ENCODE assay signal across 8 cellular contexts in genomic region chr5:33435893-33436490, GRCh38. TPM values are rescaled to one million over a fixed set of nuclear protein-coding genes. Genes with fewer than 3 reads are reported as not detected.
DNase-seq lines count a peak whose midpoint lies in the region; ATAC-seq and TF ChIP-seq lines count a peak whose summit lies in the region.
"Not testable (repeated sequence)": the region's sequence is repeated elsewhere in the genome, so short reads cannot be mapped to it uniquely, and the experiment has no call there.

No MANE protein-coding gene starts in this region.

- TF ChIP-seq CTCF in LNCAP (IDR thresholded peaks at IDR 0.05) (peak; percentile 74), Panc1 (IDR thresholded peaks at IDR 0.05) (peak; percentile 88), esophagus squamous epithelium (IDR thresholded peaks at IDR 0.05) (peak; percentile 20 to 81 (median 73))

- CTCF ChIA-PET in Panc1 (lab: Charles Lee) = interaction anchor here (0.6 to 0.9 kb wide), 2 partner anchors 499 to 744 kb away, joined by 3 read pairs; no protein-coding TSS in a partner anchor

- POLR2A ChIA-PET in Panc1 (lab: Charles Lee) = interaction anchor here (0.6 kb wide), 1 partner anchor 9 kb away, joined by 3 read pairs; no protein-coding TSS in a partner anchor

- ATAC-seq in Panc1 = peak; percentile 57; the same call in 1 of the 2 replicates
- peak in 1 of 2 donors; percentile 22 for ATAC-seq in natural killer cell treated with Interleukin-12 subunit alpha and Interleukin-12 subunit beta and Interleukin-15 and Interleukin-18, amount 100 ng/mL, for 72 hours

- H3K4me3 ChIP-seq in HAP-1; Panc1 (ENCODE audit: low read depth in 2 of 2, low read length in 2 of 2); esophagus squamous epithelium: not testable (repeated sequence)

- in situ Hi-C loops in HAP-1 (cut with MboI; ENCODE audit: low sequenced_read_pairs) = loop anchor here (10.0 kb wide), 1 partner anchor 499 kb away; the partner anchor contains the start of gene RXFP3
- in situ Hi-C loops in Panc1 (cut with HindIII; ENCODE audit: low pct_unique_long_range_greater_than_20kb, low sequenced_read_pairs) = not testable (repeated sequence)

- H3K4me1 Mint-ChIP-seq in natural killer cell treated with Interleukin-12 subunit alpha and Interleukin-12 subunit beta and Interleukin-15 and Interleukin-18, amount 100 ng/mL, for 72 hours (ENCODE audit: low read depth in 2 of 2) = peaks cover 8 to 12% of the 10 kb centered on the region in 2 donors

- H3K9me3 Mint-ChIP-seq in natural killer cell treated with Interleukin-12 subunit alpha and Interleukin-12 subunit beta and Interleukin-15 and Interleukin-18, amount 100 ng/mL, for 72 hours = not testable (repeated sequence)

- H3K4me1 ChIP-seq in HAP-1 (peaks cover 10% of the 10 kb centered on the region), esophagus squamous epithelium (peaks cover 0 to 19% (median 6%) of the 10 kb centered on the region in 3 donors)
- not testable (repeated sequence) for H3K4me1 ChIP-seq in Panc1 (ENCODE audit: control insufficient read depth, insufficient read depth, low read length)

- not testable (repeated sequence) for H3K27me3 Mint-ChIP-seq in natural killer cell treated with Interleukin-12 subunit alpha and Interleukin-12 subunit beta and Interleukin-15 and Interleukin-18, amount 100 ng/mL, for 72 hours

- DNase-seq in GM03348 (ENCODE audit: low spot score) (peak; percentile 76), HAP-1 (ENCODE audit: low spot score in 2 of 2) (peak; percentile 78 to 81), Panc1 (ENCODE audit: low read depth, low spot score) (peak; percentile 69), stromal cell of bone marrow (ENCODE audit: low read depth) (peak; percentile 63)
- peak; percentile 51 for DNase-seq in activated T-cell treated with anti-CD3 and anti-CD28 coated beads, Interleukin-2, amount 50 U/mL, for 1 hour
- not testable (repeated sequence) for DNase-seq in esophagus squamous epithelium (lab: John Stamatoyannopoulos, UW)
- peak; percentile 64 for DNase-seq in natural killer cell treated with Interleukin-12 subunit alpha and Interleukin-12 subunit beta and Interleukin-15 and Interleukin-18, amount 100 ng/mL, for 72 hours (ENCODE audit: low spot score)

- TF ChIP-seq POLR2A in esophagus squamous epithelium (IDR thresholded peaks at IDR 0.05) = not testable (repeated sequence)

- H3K36me3 Mint-ChIP-seq in natural killer cell treated with Interleukin-12 subunit alpha and Interleukin-12 subunit beta and Interleukin-15 and Interleukin-18, amount 100 ng/mL, for 72 hours = not testable (repeated sequence)

- not testable (repeated sequence) for H3K27me3 ChIP-seq in HAP-1 (ENCODE audit: low read depth); Panc1 (ENCODE audit: control insufficient read depth, insufficient read depth, low read length); esophagus squamous epithelium

- WGBS in esophagus squamous epithelium, 2 donors = 16 to 20% methylated on average over 5 of the region's 5 CpGs

- not testable (repeated sequence) for H3K4me3 Mint-ChIP-seq in natural killer cell treated with Interleukin-12 subunit alpha and Interleukin-12 subunit beta and Interleukin-15 and Interleukin-18, amount 100 ng/mL, for 72 hours

- not testable (repeated sequence) for H3K9me3 ChIP-seq in HAP-1; Panc1 (ENCODE audit: control insufficient read depth, insufficient read depth, low read depth, low read length); esophagus squamous epithelium

- H3K27ac Mint-ChIP-seq in natural killer cell treated with Interleukin-12 subunit alpha and Interleukin-12 subunit beta and Interleukin-15 and Interleukin-18, amount 100 ng/mL, for 72 hours = not testable (repeated sequence)

- H3K27ac ChIP-seq in Panc1 (ENCODE audit: low read length); esophagus squamous epithelium: not testable (repeated sequence)

- BruUV-seq in Panc1 (replicated peaks; lab: Mats Ljungman, UMichigan) = not testable (repeated sequence)

- intact Hi-C loops in Panc1 (cut with micrococcal nuclease; ENCODE audit: unreplicated experiment) = loop anchor here (5.0 kb wide), 1 partner anchor 496 kb away; no protein-coding TSS in a partner anchor
- intact Hi-C loops in esophagus squamous epithelium (cut with DNase I) = loop anchor here (5.0 kb wide), 1 partner anchor 496 kb away; no protein-coding TSS in a partner anchor

- H3K36me3 ChIP-seq in HAP-1 (replicated peaks); Panc1 (ENCODE audit: control insufficient read depth, insufficient read depth, low read length); esophagus squamous epithelium: not testable (repeated sequence)

RNA-seq across cellular contexts. Expression of gene TARS1, which starts 4.8 kb away (rescaled TPM):
- 258 TPM for total RNA-seq in Panc1 (2021; ENCODE audit: unreplicated experiment)
- 184 TPM for polyA plus RNA-seq in Panc1 (2012; ENCODE audit: insufficient read length)
- 100 to 1,000 TPM in 2 of 4 donors, 10 to 100 TPM in 2; 66.6 to 192 (median 98.4) TPM for total RNA-seq in esophagus squamous epithelium
- 100 to 1,000 TPM; 204 to 211 TPM for total RNA-seq in natural killer cell treated with Interleukin-12 subunit alpha and Interleukin-12 subunit beta and Interleukin-15 and Interleukin-18, amount 100 ng/mL, for 72 hours
